Comparison of ENCODE assay signal across 9 cellular contexts in the genomic region with DNA sequence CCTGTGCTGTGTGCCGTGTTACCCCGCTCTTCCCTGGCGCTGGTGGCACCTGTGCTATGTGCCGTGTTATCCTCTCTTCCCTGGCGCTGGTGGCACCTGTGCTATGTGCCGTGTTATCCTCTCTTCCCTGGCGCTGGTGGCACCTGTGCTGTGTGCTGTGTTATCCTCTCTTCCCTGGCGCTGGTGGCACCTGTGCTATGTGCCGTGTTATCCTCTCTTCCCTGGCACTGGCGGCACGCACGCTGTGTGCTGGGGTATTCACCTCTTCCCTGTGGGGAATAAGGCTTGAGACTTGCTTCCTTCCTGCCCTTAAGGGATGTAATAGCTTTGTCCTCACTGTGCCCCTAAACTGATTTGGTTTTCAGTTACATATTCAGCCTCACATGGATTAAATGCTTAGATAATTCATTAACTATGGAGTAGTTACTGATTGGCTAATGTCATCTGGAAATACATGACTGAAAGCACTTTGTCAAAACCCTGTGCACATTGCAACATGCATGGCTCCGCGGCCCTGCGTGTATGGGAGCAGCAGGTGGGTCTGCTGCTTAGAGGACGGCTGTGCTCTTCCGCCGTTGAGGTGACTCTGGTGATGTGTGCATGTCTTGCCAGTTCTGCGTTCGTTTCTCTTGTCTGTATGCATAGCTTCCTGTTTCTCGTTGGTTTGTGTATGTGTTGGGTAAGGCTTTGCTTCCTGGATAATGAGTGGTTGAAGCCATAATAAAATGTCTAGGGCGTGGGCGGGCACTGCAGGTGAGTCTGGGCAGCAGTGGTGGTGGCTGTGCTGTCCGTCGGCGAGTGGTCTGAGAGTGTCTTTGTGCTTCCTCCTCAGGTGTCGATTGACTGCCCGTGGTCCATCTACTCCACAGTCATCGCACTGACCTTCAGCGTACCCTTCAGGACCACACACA. TPM values are rescaled to one million over a fixed set of nuclear protein-coding genes. Genes with fewer than 3 reads are reported as not detected.
DNase-seq lines count a peak whose midpoint lies in the region; ATAC-seq and TF ChIP-seq lines count a peak whose summit lies in the region.
"Had no signal": no experiment of that assay in that cellular context is flagged by ENCODE, and none has a peak within 500 bp of the region (broad histone marks: within the 10 kb centered on the region; RNA-seq: fewer than 3 reads in every experiment).

No MANE protein-coding gene starts in this region.

- peak overlapping the region; percentile 98 for H3K27ac Mint-ChIP-seq in T-helper 17 cell
- peak overlapping the region; percentile 75 to 95 for H3K27ac Mint-ChIP-seq in stimulated activated naive CD8-positive, alpha-beta T cell treated with anti-CD3 and anti-CD28 coated beads, Interleukin-15, amount 100 ng/mL, for 72 hours

- no peaks in the 10 kb centered on the region for H3K27me3 Mint-ChIP-seq in T-helper 17 cell
- no peaks in the 10 kb centered on the region for H3K27me3 Mint-ChIP-seq in stimulated activated naive CD8-positive, alpha-beta T cell treated with anti-CD3 and anti-CD28 coated beads, Interleukin-15, amount 100 ng/mL, for 72 hours

- H3K27me3 ChIP-seq in foreskin keratinocyte: no peaks in the 10 kb centered on the region
- no peaks in the 10 kb centered on the region for H3K27me3 ChIP-seq in BE2C
- H3K27me3 ChIP-seq: gastrocnemius medialis had no signal

- DNase-seq in activated CD4-positive, CD25-positive, alpha-beta regulatory T cell (lab: John Stamatoyannopoulos, UW): no peak
- peak in 1 of 3 donors; percentile 35 for DNase-seq in T-helper 17 cell
- DNase-seq in stimulated activated naive CD8-positive, alpha-beta T cell treated with anti-CD3 and anti-CD28 coated beads, Interleukin-15, amount 100 ng/mL, for 72 hours: peak in 1 of 2 donors; percentile 49
- DNase-seq in GM13976 (ENCODE audit: low spot score): no peak
- DNase-seq in foreskin keratinocyte: no peak
- DNase-seq in BE2C: no peak
- DNase-seq: gastrocnemius medialis had no signal

- no peak overlapping the region for H3K27ac ChIP-seq in foreskin keratinocyte
- H3K27ac ChIP-seq: gastrocnemius medialis had no signal

- in situ Hi-C loops in GM13976 (cut with MboI; ENCODE audit: low sequenced_read_pairs, unreplicated experiment): loop anchor here (25.0 kb wide), 1 partner anchor 373 kb away; the partner anchor contains the start of gene LRRC3

- H3K4me1 Mint-ChIP-seq in T-helper 17 cell: peaks cover 46% of the 10 kb centered on the region
- peaks cover 74% of the 10 kb centered on the region for H3K4me1 Mint-ChIP-seq in stimulated activated naive CD8-positive, alpha-beta T cell treated with anti-CD3 and anti-CD28 coated beads, Interleukin-15, amount 100 ng/mL, for 72 hours

- H3K36me3 ChIP-seq in BE2C: peaks cover 72% of the 10 kb centered on the region

- ATAC-seq in activated CD4-positive, CD25-positive, alpha-beta regulatory T cell treated with anti-CD3 and anti-CD28 coated beads, Interleukin-2, amount 50 U/mL, for 24 hours: peak; percentile 73 to 77
- ATAC-seq in T-helper 17 cell (peak; percentile 90), esophagus mucosa (peak; percentile 10), foreskin keratinocyte (no peak)
- peak; percentile 87 for ATAC-seq in stimulated activated naive CD8-positive, alpha-beta T cell treated with anti-CD3 and anti-CD28 coated beads, Interleukin-15, amount 100 ng/mL, for 72 hours
- ATAC-seq: gastrocnemius medialis had no signal

- H3K4me1 ChIP-seq in foreskin keratinocyte (no peaks in the 10 kb centered on the region), BE2C (no peaks in the 10 kb centered on the region)
- H3K4me1 ChIP-seq: gastrocnemius medialis had no signal

- peaks cover 10% of the 10 kb centered on the region for H3K36me3 Mint-ChIP-seq in T-helper 17 cell (ENCODE audit: low read depth)

- H3K9me3 ChIP-seq in T-helper 17 cell (ENCODE audit: control insufficient read depth, low read length, poor library complexity, severe bottlenecking) (no peaks in the 10 kb centered on the region), BE2C (no peaks in the 10 kb centered on the region)
- H3K9me3 ChIP-seq: gastrocnemius medialis had no signal

- H3K4me3 Mint-ChIP-seq in T-helper 17 cell: peak overlapping the region; percentile 86
- H3K4me3 Mint-ChIP-seq in stimulated activated naive CD8-positive, alpha-beta T cell treated with anti-CD3 and anti-CD28 coated beads, Interleukin-15, amount 100 ng/mL, for 72 hours: peak overlapping the region; percentile 72 to 77

- TF ChIP-seq CTCF in GM13976 (IDR thresholded peaks at IDR 0.05; ENCODE audit: borderline replicate concordance, control extremely low read depth, extremely low read depth, insufficient read depth, missing control alignments) (no peak), foreskin keratinocyte (conservative IDR thresholded peaks at IDR 0.05) (no peak), BE2C (IDR thresholded peaks at IDR 0.05; ENCODE audit: low read depth, low read length) (no peak)

- no peaks in the 10 kb centered on the region for H3K9me3 Mint-ChIP-seq in stimulated activated naive CD8-positive, alpha-beta T cell treated with anti-CD3 and anti-CD28 coated beads, Interleukin-15, amount 100 ng/mL, for 72 hours

- no peak overlapping the region for H3K4me3 ChIP-seq in BE2C (ENCODE audit: low read depth, low read length)
- H3K4me3 ChIP-seq: gastrocnemius medialis had no signal

RNA-seq across cellular contexts. Expression of gene PWP2, which starts 17.9 kb away (rescaled TPM):
- total RNA-seq in T-helper 17 cell (10 to 100 TPM; 21.9 to 28.7 TPM), esophagus mucosa (2.5 TPM), foreskin keratinocyte (2.4 and 23.6 TPM in 2 replicates)
- 0.89 and 13.6 TPM in 2 replicates for polyA plus RNA-seq in foreskin keratinocyte
- 33.2 TPM for polyA plus RNA-seq in BE2C (2012; ENCODE audit: insufficient read depth, insufficient read length, low read depth)

RNA-seq across cellular contexts. Expression of gene GATD3, which starts 44.2 kb away (rescaled TPM):
- 10 to 100 TPM; 39.8 to 50.5 TPM for total RNA-seq in T-helper 17 cell
- 3.3 TPM for total RNA-seq in esophagus mucosa
- total RNA-seq in foreskin keratinocyte: 4.7 and 23.2 TPM in 2 replicates
- 5.0 and 28.8 TPM in 2 replicates for polyA plus RNA-seq in foreskin keratinocyte
- polyA plus RNA-seq in BE2C (2012; ENCODE audit: insufficient read depth, insufficient read length, low read depth): 74.7 TPM
